ENCODE assay signal across 26 cellular contexts in the genomic region with DNA sequence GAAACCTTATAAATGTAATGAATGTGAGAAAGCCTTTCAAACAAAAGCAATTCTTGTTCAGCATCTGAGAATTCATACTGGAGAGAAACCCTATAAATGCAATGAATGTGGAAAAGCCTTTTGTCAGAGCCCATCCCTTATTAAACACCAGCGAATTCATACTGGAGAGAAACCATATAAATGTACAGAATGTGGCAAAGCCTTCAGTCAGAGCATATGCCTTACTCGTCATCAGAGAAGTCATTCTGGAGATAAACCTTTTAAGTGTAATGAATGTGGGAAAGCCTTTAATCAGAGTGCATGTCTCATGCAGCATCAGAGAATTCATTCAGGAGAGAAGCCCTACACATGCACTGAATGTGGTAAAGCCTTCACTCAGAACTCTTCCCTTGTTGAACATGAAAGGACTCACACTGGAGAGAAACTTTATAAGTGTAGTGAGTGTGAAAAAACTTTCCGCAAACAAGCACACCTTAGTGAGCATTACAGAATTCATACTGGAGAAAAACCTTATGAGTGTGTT. TPM values are rescaled to one million over a fixed set of nuclear protein-coding genes. Genes with fewer than 3 reads are reported as not detected.
DNase-seq lines count a peak whose midpoint lies in the region; ATAC-seq, FAIRE-seq and TF ChIP-seq lines count a peak whose summit lies in the region.
"Had no signal": no experiment of that assay in that cellular context is flagged by ENCODE, and none has a peak within 500 bp of the region (broad histone marks: within the 10 kb centered on the region; RNA-seq: fewer than 3 reads in every experiment).

No MANE protein-coding gene starts in this region.

- H3K4me3 ChIP-seq in BLaER1: peak overlapping the region; percentile 8; the same call in 1 of the 2 replicates
- no peak overlapping the region for H3K4me3 ChIP-seq in GM12878
- no peak overlapping the region for H3K4me3 ChIP-seq in mesendoderm (ENCODE audit: low read length)
- H3K4me3 ChIP-seq in PC-9: no peak overlapping the region
- H3K4me3 ChIP-seq: GM23248, HAP-1, SJCRH30 had no signal

- WGBS in GM12878 (ENCODE audit: insufficient coverage, insufficient replicate concordance, low lambda C conversion rate, missing lambda C conversion rate): 53% methylated on average over 3 of the region's 3 CpGs
- no CpG with 5 or more reads among the region's 3 CpGs for WGBS in mesendoderm (ENCODE audit: extremely low coverage, insufficient coverage, low lambda C conversion rate)

- BruUV-seq in GM12878 (replicated peaks; lab: Mats Ljungman, UMichigan) (no TSS peak), PC-9 (replicated peaks; lab: Mats Ljungman, UMichigan) (no TSS peak)

- CTCF ChIA-PET in GM12878 (lab: Yijun Ruan, JAX): no interaction called here
- CTCF ChIA-PET in PC-9 (lab: Charles Lee): no interaction called here

- H2AK5ac ChIP-seq in mesendoderm (ENCODE audit: low read length): no peak overlapping the region

- no peak overlapping the region for H3K27ac Mint-ChIP-seq in activated T-cell treated with anti-CD3 and anti-CD28 coated beads, Interleukin-2, amount 50 U/mL, for 24 hours
- H3K27ac Mint-ChIP-seq: CD4-positive, CD25-positive, alpha-beta regulatory T cell had no signal

- SMC1A ChIA-PET in GM12878 (lab: Charles Lee; ENCODE audit: uncharacterized antibody, unreplicated experiment): no interaction called here

- no peak overlapping the region for H3K4ac ChIP-seq in mesendoderm (ENCODE audit: low read depth, low read length)

- H3K4me3 Mint-ChIP-seq in activated T-cell treated with anti-CD3 and anti-CD28 coated beads, Interleukin-2, amount 50 U/mL, for 24 hours: no peak overlapping the region
- H3K4me3 Mint-ChIP-seq: CD4-positive, CD25-positive, alpha-beta regulatory T cell had no signal

- peaks cover 3% of the 10 kb centered on the region; the same call in 1 of the 2 replicates for H3K27me3 ChIP-seq in BLaER1
- H3K27me3 ChIP-seq in GM12878 (replicated peaks in 1 of 2; ENCODE audit: control insufficient read depth in 2 of 2, insufficient read depth in 2 of 2, low read length in 1 of 2): no peaks in the 10 kb centered on the region
- no peaks in the 10 kb centered on the region for H3K27me3 ChIP-seq in mesendoderm (ENCODE audit: insufficient read depth, low read length, poor library complexity)
- no peaks in the 10 kb centered on the region for H3K27me3 ChIP-seq in PC-9 (ENCODE audit: insufficient read depth, low read depth)
- H3K27me3 ChIP-seq: SJCRH30 had no signal

- H3F3A ChIP-seq in PC-9 (ENCODE audit: insufficient read depth, low read depth): peaks cover 4% of the 10 kb centered on the region; the same call in 1 of the 2 replicates

- no peaks in the 10 kb centered on the region for H3K9me2 ChIP-seq in PC-9 (ENCODE audit: insufficient read depth)

- no peak for TF ChIP-seq RAD21 in GM12878 (IDR thresholded peaks at IDR 0.05; ENCODE audit: insufficient read depth, low read depth, low read length)

- peaks cover 78% of the 10 kb centered on the region for H3K9me3 Mint-ChIP-seq in activated T-cell treated with anti-CD3 and anti-CD28 coated beads, Interleukin-2, amount 50 U/mL, for 24 hours

- H3K27ac ChIP-seq in BLaER1: no peak overlapping the region
- H3K27ac ChIP-seq in GM12878 (ENCODE audit: control insufficient read depth, insufficient read depth): no peak overlapping the region
- H3K27ac ChIP-seq in mesendoderm (ENCODE audit: low read depth, low read length): no peak overlapping the region
- H3K27ac ChIP-seq in PC-9: no peak overlapping the region
- H3K27ac ChIP-seq: GM23248, SJCRH30 had no signal

- in situ Hi-C loops in GM12878 (cut with MboI): no loop called here

- H2BK5ac ChIP-seq in mesendoderm (ENCODE audit: low read length): no peak overlapping the region

- H4K20me1 ChIP-seq in BLaER1 (no peaks in the 10 kb centered on the region), GM12878 (ENCODE audit: control insufficient read depth, insufficient read depth) (no peaks in the 10 kb centered on the region), PC-9 (ENCODE audit: insufficient read depth) (no peaks in the 10 kb centered on the region)

- no peak overlapping the region for H3K18ac ChIP-seq in mesendoderm (ENCODE audit: low read length)

- no peak overlapping the region for H4K5ac ChIP-seq in mesendoderm (ENCODE audit: low read length)

- H3K9me3 ChIP-seq in BLaER1: peaks cover 99% of the 10 kb centered on the region
- peaks cover 31% of the 10 kb centered on the region for H3K9me3 ChIP-seq in GM12878 (replicated peaks; ENCODE audit: control insufficient read depth, insufficient read depth, low read length)
- H3K9me3 ChIP-seq in PC-9 (ENCODE audit: insufficient read depth, low read depth): peaks cover 45% of the 10 kb centered on the region

- intact Hi-C loops in GM12878 (cut with micrococcal nuclease; ENCODE audit: unreplicated experiment): no loop called here
- intact Hi-C loops in PC-9 (cut with micrococcal nuclease; ENCODE audit: unreplicated experiment): no loop called here

- RAD21 ChIA-PET in GM12878 (lab: Charles Lee; ENCODE audit: unreplicated experiment): no interaction called here

- H3K79me2 ChIP-seq in GM12878 (ENCODE audit: control insufficient read depth, insufficient read depth, low read length): no peaks in the 10 kb centered on the region
- no peaks in the 10 kb centered on the region for H3K79me2 ChIP-seq in mesendoderm (ENCODE audit: control insufficient read depth, insufficient read depth, low read length)
- H3K79me2 ChIP-seq in PC-9 (ENCODE audit: low read depth): no peaks in the 10 kb centered on the region

- DNase-seq in GM12878 (ENCODE audit: low read depth, low spot score) (no peak), mesendoderm (peak; percentile 6), PC-9 (no peak), amniotic stem cell (lab: John Stamatoyannopoulos, UW) (no peak)
- no peak for DNase-seq in activated T-cell treated with anti-CD3 and anti-CD28 coated beads, Interleukin-2, amount 50 U/mL, for 24 hours
- DNase-seq: 8988T; ACHN; CD4-positive, CD25-positive, alpha-beta regulatory T cell; GM23248; NCI-H1048; NCI-H1417; NCI-H1694; NCI-H2029 treated with DMSO at 0.1 percent for 48 hours; NCI-H446 treated with DMSO at 0.1 percent for 48 hours; NCI-H526; NCI-H82; NK-92 treated with Interleukin-12 subunit alpha and Interleukin-12 subunit beta, amount 100 ng/mL, for 24 hours; PC-3; SJCRH30 had no signal

- TF ChIP-seq POLR2A in GM12878 (IDR thresholded peaks at IDR 0.05; ENCODE audit: low read depth, low read length): no peak

- H3K4me2 ChIP-seq in BLaER1 (no peak overlapping the region), GM12878 (ENCODE audit: control insufficient read depth, insufficient read depth) (no peak overlapping the region), mesendoderm (ENCODE audit: low read length) (no peak overlapping the region), PC-9 (no peak overlapping the region)

- H3K9ac ChIP-seq in BLaER1 (no peak overlapping the region), GM12878 (ENCODE audit: control insufficient read depth, insufficient read depth, low read length) (no peak overlapping the region), mesendoderm (ENCODE audit: low read length) (no peak overlapping the region)
- H3K9ac ChIP-seq: GM23248 had no signal

- no peak overlapping the region for H2AFZ ChIP-seq in GM12878 (ENCODE audit: control insufficient read depth, low read depth, low read length)
- H2AFZ ChIP-seq in PC-9: no peak overlapping the region
- H2AFZ ChIP-seq: GM23248 had no signal

- H2BK15ac ChIP-seq in mesendoderm (replicated peaks; ENCODE audit: low read depth): no peak overlapping the region

- H3K23ac ChIP-seq in mesendoderm (ENCODE audit: low read length): no peak overlapping the region

- no peak for TF ChIP-seq EP300 in GM12878 (IDR thresholded peaks at IDR 0.05; ENCODE audit: borderline replicate concordance in 1 of 2, control insufficient read depth in 1 of 2, low read depth in 2 of 2, low read length in 2 of 2)

- no peak for ATAC-seq in GM12878
- ATAC-seq: PC-3, Right ventricle myocardium inferior, SK-N-SH treated with all-trans-retinoic acid at 6 μM for 48 hours had no signal

- peaks cover 6% of the 10 kb centered on the region for H3K4me1 Mint-ChIP-seq in activated T-cell treated with anti-CD3 and anti-CD28 coated beads, Interleukin-2, amount 50 U/mL, for 24 hours (ENCODE audit: low read depth)

- no peaks in the 10 kb centered on the region for H3K79me1 ChIP-seq in mesendoderm (ENCODE audit: low read length)

- POLR2A ChIA-PET in GM12878 (lab: Charles Lee): no interaction called here
- POLR2A ChIA-PET in PC-9 (lab: Charles Lee; ENCODE audit: unreplicated experiment): no interaction called here

- no peak overlapping the region for H2BK120ac ChIP-seq in mesendoderm (ENCODE audit: low read depth, low read length)

- H4K8ac ChIP-seq in mesendoderm (ENCODE audit: low read depth, low read length): no peak overlapping the region

- no peak for FAIRE-seq in GM12878 (lab: Jason Lieb, UNC)
- FAIRE-seq: D721Med, GM18507 had no signal

- H3K27me3 Mint-ChIP-seq in activated T-cell treated with anti-CD3 and anti-CD28 coated beads, Interleukin-2, amount 50 U/mL, for 24 hours: no peaks in the 10 kb centered on the region
- H3K27me3 Mint-ChIP-seq: IgD-negative memory B cell had no signal

- H3K36me3 Mint-ChIP-seq in activated T-cell treated with anti-CD3 and anti-CD28 coated beads, Interleukin-2, amount 50 U/mL, for 24 hours (ENCODE audit: low read depth): peaks cover 73% of the 10 kb centered on the region

- TF ChIP-seq CTCF in GM12878 (IDR thresholded peaks at IDR 0.05 in 2 of 3, conservative IDR thresholded peaks at IDR 0.05 in 1 of 3; ENCODE audit: control insufficient read depth in 2 of 3, extremely low read depth in 1 of 3, insufficient read depth in 1 of 3, low read depth in 3 of 3, low read length in 3 of 3) (no peak), PC-9 (conservative IDR thresholded peaks at IDR 0.05) (no peak)

- no peak overlapping the region for H3K56ac ChIP-seq in mesendoderm (ENCODE audit: low read length)

- H3K4me1 ChIP-seq in BLaER1 (no peaks in the 10 kb centered on the region), GM12878 (ENCODE audit: control insufficient read depth, insufficient read depth, low read length) (no peaks in the 10 kb centered on the region), mesendoderm (ENCODE audit: control insufficient read depth, low read depth, low read length) (no peaks in the 10 kb centered on the region), PC-9 (replicated peaks; ENCODE audit: insufficient read depth) (0 out of 2 replicates have a peak, but pooled peaks cover 5% of the 10 kb centered on the region)
- H3K4me1 ChIP-seq: HAP-1, SJCRH30 had no signal

- H3K36me3 ChIP-seq in BLaER1 (peaks cover 58% of the 10 kb centered on the region), GM12878 (ENCODE audit: control insufficient read depth in 2 of 2, insufficient read depth in 2 of 2, low read length in 1 of 2) (no peaks in the 10 kb centered on the region), mesendoderm (ENCODE audit: control insufficient read depth, insufficient read depth, low read length) (no peaks in the 10 kb centered on the region), PC-9 (ENCODE audit: low read depth) (no peaks in the 10 kb centered on the region)
- H3K36me3 ChIP-seq: HAP-1, SJCRH30 had no signal

RNA-seq across cellular contexts. Expression of a gene that starts 5.3 kb away (rescaled TPM):
- 12.3 and 12.5 TPM in 2 replicates for total RNA-seq in GM12878 (2013; cell fraction: nucleolus; rRNA removed)
- total RNA-seq in GM12878 (2014; rRNA removed) (2.8 and 3.2 TPM in 2 replicates), GM12878 (2014; rRNA removed; fragmentation: Illumina TruSeq; extraction: Trizol) (1.5 and 1.9 TPM in 2 replicates), GM12878 (2021) (1.8 and 2.0 TPM in 2 replicates), PC-9 (2021) (2.6 and 3.9 TPM in 2 replicates)
- polyA plus RNA-seq in GM12878 (2011; ENCODE audit: low read depth): 0.96 TPM
- polyA plus RNA-seq in GM12878 (2011; rRNA removed) (3.8 and 5.5 TPM in 2 replicates), GM12878 (2014; fragmentation: Illumina TruSeq; extraction: Trizol) (1.3 and 2.1 TPM in 2 replicates), GM12878 (2014; fragmentation: Nextera tagmentation; extraction: Ambion mirVana) (under 1 TPM; 0.35 to 0.40 TPM), GM12878 (2014; rRNA removed) (1.6 TPM in 2 replicates), GM12878 (2016; fragmentation: Nextera tagmentation; extraction: Ambion mirVana) (1 to 10 TPM; 1.7 TPM)
- polyA plus RNA-seq in GM12878 (2011; cell fraction: cytosol; rRNA removed): 0.85 and 1.8 TPM in 2 replicates
- 2.5 and 4.4 TPM in 2 replicates for polyA plus RNA-seq in GM12878 (2011; cell fraction: nucleus; rRNA removed)
- 1.3 and 1.9 TPM in 2 replicates for polyA plus RNA-seq in GM12878 (2012)
- 3.5 and 5.3 TPM in 2 replicates for polyA minus RNA-seq in GM12878 (2011; rRNA and poly(A)+ RNA removed)
- 0.80 and 2.5 TPM in 2 replicates for polyA minus RNA-seq in GM12878 (2011; cell fraction: cytosol; rRNA and poly(A)+ RNA removed)
- polyA minus RNA-seq in GM12878 (2011; cell fraction: nucleus; rRNA and poly(A)+ RNA removed): 6.3 and 9.4 TPM in 2 replicates
- polyA plus RNA-seq in mesendoderm (2013, experiment 1 of 2): 2.5 TPM
- 2.7 TPM for polyA plus RNA-seq in mesendoderm (2013, experiment 2 of 2)
- total RNA-seq: PC-3 had no signal

RNA-seq across cellular contexts. Expression of a gene that starts 22.2 kb away (rescaled TPM):
- 3.5 and 4.8 TPM in 2 replicates for total RNA-seq in GM12878 (2013; cell fraction: nucleolus; rRNA removed)
- total RNA-seq in GM12878 (2014; rRNA removed) (0.96 and 1.5 TPM in 2 replicates), GM12878 (2014; rRNA removed; fragmentation: Illumina TruSeq; extraction: Trizol) (1.6 and 1.8 TPM in 2 replicates), GM12878 (2021) (1.2 and 1.4 TPM in 2 replicates), PC-9 (2021) (2.1 and 2.8 TPM in 2 replicates)
- polyA plus RNA-seq in GM12878 (2011; ENCODE audit: low read depth): 0.93 TPM
- polyA plus RNA-seq in GM12878 (2011; rRNA removed) (0.39 and 0.50 TPM in 2 replicates), GM12878 (2014; fragmentation: Illumina TruSeq; extraction: Trizol) (1.2 and 1.6 TPM in 2 replicates), GM12878 (2014; fragmentation: Nextera tagmentation; extraction: Ambion mirVana) (1 to 10 TPM in 1 of 2 experiments, under 1 TPM in 1; 0.84 to 1.0 TPM), GM12878 (2014; rRNA removed) (0.61 and 0.69 TPM in 2 replicates), GM12878 (2016; fragmentation: Nextera tagmentation; extraction: Ambion mirVana) (1 to 10 TPM; 1.3 to 1.7 TPM)
- polyA plus RNA-seq in GM12878 (2011; cell fraction: cytosol; rRNA removed): 0.12 and 0.15 TPM in 2 replicates
- 0.26 and 0.43 TPM in 2 replicates for polyA plus RNA-seq in GM12878 (2011; cell fraction: nucleus; rRNA removed)
- 0.93 and 1.0 TPM in 2 replicates for polyA plus RNA-seq in GM12878 (2012)
- 0.37 and 0.41 TPM in 2 replicates for polyA minus RNA-seq in GM12878 (2011; rRNA and poly(A)+ RNA removed)
- polyA minus RNA-seq in GM12878 (2011; cell fraction: cytosol; rRNA and poly(A)+ RNA removed): not detected in 2 replicates
- 0.24 TPM in 1 of 2 replicates, not detected in the other for polyA minus RNA-seq in GM12878 (2011; cell fraction: nucleus; rRNA and poly(A)+ RNA removed)
- 2.9 TPM for polyA plus RNA-seq in mesendoderm (2013, experiment 1 of 2)
- polyA plus RNA-seq in mesendoderm (2013, experiment 2 of 2): 3.0 TPM
- total RNA-seq: PC-3 had no signal

RNA-seq across cellular contexts. Expression of a gene that starts 26.7 kb away (rescaled TPM):
- total RNA-seq in GM12878 (2013; cell fraction: nucleolus; rRNA removed): 11.6 and 11.8 TPM in 2 replicates
- total RNA-seq in GM12878 (2014; rRNA removed): 25.3 and 28.7 TPM in 2 replicates
- 35.1 and 37.6 TPM in 2 replicates for total RNA-seq in GM12878 (2014; rRNA removed; fragmentation: Illumina TruSeq; extraction: Trizol)
- 26.6 and 29.7 TPM in 2 replicates for total RNA-seq in GM12878 (2021)
- 5.1 TPM for polyA plus RNA-seq in GM12878 (2011; ENCODE audit: low read depth)
- 19.3 and 30.8 TPM in 2 replicates for polyA plus RNA-seq in GM12878 (2011; rRNA removed)
- 7.6 and 8.6 TPM in 2 replicates for polyA plus RNA-seq in GM12878 (2011; cell fraction: cytosol; rRNA removed)
- 5.0 and 5.6 TPM in 2 replicates for polyA plus RNA-seq in GM12878 (2011; cell fraction: nucleus; rRNA removed)
- 9.3 and 15.7 TPM in 2 replicates for polyA plus RNA-seq in GM12878 (2012)
- 34.8 and 47.1 TPM in 2 replicates for polyA plus RNA-seq in GM12878 (2014; fragmentation: Illumina TruSeq; extraction: Trizol)
- polyA plus RNA-seq in GM12878 (2014; fragmentation: Nextera tagmentation; extraction: Ambion mirVana): 10 to 100 TPM; 22.5 to 27.1 TPM
- polyA plus RNA-seq in GM12878 (2014; rRNA removed): 10.8 and 11.4 TPM in 2 replicates
- 10 to 100 TPM; 30.8 to 31.6 TPM for polyA plus RNA-seq in GM12878 (2016; fragmentation: Nextera tagmentation; extraction: Ambion mirVana)
- 19.8 and 21.7 TPM in 2 replicates for polyA minus RNA-seq in GM12878 (2011; rRNA and poly(A)+ RNA removed)
- 9.5 and 10.6 TPM in 2 replicates for polyA minus RNA-seq in GM12878 (2011; cell fraction: cytosol; rRNA and poly(A)+ RNA removed)
- 3.6 and 3.7 TPM in 2 replicates for polyA minus RNA-seq in GM12878 (2011; cell fraction: nucleus; rRNA and poly(A)+ RNA removed)
- 43.0 TPM for polyA plus RNA-seq in mesendoderm (2013, experiment 1 of 2)
- polyA plus RNA-seq in mesendoderm (2013, experiment 2 of 2): 44.5 TPM
- 17.8 and 34.4 TPM in 2 replicates for total RNA-seq in PC-9 (2021)

RNA-seq across cellular contexts. Expression of a gene that starts 26.9 kb away (rescaled TPM):
- total RNA-seq in GM12878 (2013; cell fraction: nucleolus; rRNA removed): 20.1 and 26.7 TPM in 2 replicates
- total RNA-seq in GM12878 (2014; rRNA removed) (24.0 and 25.2 TPM in 2 replicates), GM12878 (2014; rRNA removed; fragmentation: Illumina TruSeq; extraction: Trizol) (50.1 and 51.8 TPM in 2 replicates), GM12878 (2021) (25.7 and 29.3 TPM in 2 replicates), PC-9 (2021) (16.5 and 25.8 TPM in 2 replicates)
- polyA plus RNA-seq in GM12878 (2011; ENCODE audit: low read depth): 4.9 TPM
- polyA plus RNA-seq in GM12878 (2011; rRNA removed) (25.8 and 44.2 TPM in 2 replicates), GM12878 (2014; fragmentation: Illumina TruSeq; extraction: Trizol) (42.2 and 45.4 TPM in 2 replicates), GM12878 (2014; fragmentation: Nextera tagmentation; extraction: Ambion mirVana) (10 to 100 TPM; 12.3 to 16.3 TPM), GM12878 (2014; rRNA removed) (14.4 and 23.1 TPM in 2 replicates), GM12878 (2016; fragmentation: Nextera tagmentation; extraction: Ambion mirVana) (10 to 100 TPM; 26.2 to 34.0 TPM)
- polyA plus RNA-seq in GM12878 (2011; cell fraction: cytosol; rRNA removed): 7.3 and 8.8 TPM in 2 replicates
- polyA plus RNA-seq in GM12878 (2011; cell fraction: nucleus; rRNA removed): 17.0 and 19.6 TPM in 2 replicates
- polyA plus RNA-seq in GM12878 (2012): 8.6 and 13.7 TPM in 2 replicates
- polyA minus RNA-seq in GM12878 (2011; rRNA and poly(A)+ RNA removed): 25.4 and 29.9 TPM in 2 replicates
- 10.6 and 11.0 TPM in 2 replicates for polyA minus RNA-seq in GM12878 (2011; cell fraction: cytosol; rRNA and poly(A)+ RNA removed)
- 14.9 and 18.8 TPM in 2 replicates for polyA minus RNA-seq in GM12878 (2011; cell fraction: nucleus; rRNA and poly(A)+ RNA removed)
- polyA plus RNA-seq in mesendoderm (2013, experiment 1 of 2): 27.5 TPM
- 27.9 TPM for polyA plus RNA-seq in mesendoderm (2013, experiment 2 of 2)
